20 cellular contexts compared by ENCODE assay signal in genomic region chr22:32643246-32643645, GRCh38.
DNase-seq lines count a peak whose midpoint lies in the region; ATAC-seq and TF ChIP-seq lines count a peak whose summit lies in the region.
"Had no signal": no experiment of that assay in that cellular context is flagged by ENCODE, and none has a peak within 500 bp of the region (broad histone marks: within the 10 kb centered on the region; RNA-seq: fewer than 3 reads in every experiment).

No MANE protein-coding gene starts in this region.

- dilution Hi-C loops in mammary epithelial cell (cut with HindIII; ENCODE audit: low sequenced_read_pairs) = no loop called here

- H3K4me1 ChIP-seq in breast epithelium = no peaks in the 10 kb centered on the region
- H3K4me1 ChIP-seq in mammary epithelial cell (ENCODE audit: insufficient read depth, low read length) = peaks cover 14% of the 10 kb centered on the region
- no peaks in the 10 kb centered on the region for H3K4me1 ChIP-seq in mesendoderm (ENCODE audit: control insufficient read depth, low read depth, low read length)
- H3K4me1 ChIP-seq in aorta (ENCODE audit: control insufficient read depth in 1 of 2, insufficient read depth in 2 of 2, low read length in 2 of 2) = no peaks in the 10 kb centered on the region
- H3K4me1 ChIP-seq in smooth muscle cell (ENCODE audit: low read depth) = peaks cover 6% of the 10 kb centered on the region
- H3K4me1 ChIP-seq: Peyer's patch had no signal

- TF ChIP-seq POLR2A in breast epithelium (IDR thresholded peaks at IDR 0.05) = no peak

- H3K4me2 ChIP-seq in mammary epithelial cell (ENCODE audit: insufficient read depth, low read depth, low read length) (no peak overlapping the region), mesendoderm (ENCODE audit: low read length) (no peak overlapping the region), smooth muscle cell (no peak overlapping the region)
- H3K4me2 ChIP-seq: SK-N-SH had no signal

- DNase-seq in breast epithelium (ENCODE audit: low spot score in 2 of 2) (no peak), mammary epithelial cell (no peak), RWPE1 (ENCODE audit: low spot score) (no peak), mesendoderm (peak; percentile 94), aorta (no peak), NCI-H146 treated with DMSO at 0.1 percent for 48 hours (lab: John Stamatoyannopoulos, UW; ENCODE audit: unreplicated experiment) (no peak), smooth muscle cell (lab: John Stamatoyannopoulos, UW; ENCODE audit: unreplicated experiment) (no peak)
- DNase-seq: GM23248, H7, KBM-7, MG63, NCI-H1105 treated with DMSO at 0.1 percent for 48 hours, NCI-H1694, NCI-H2029 treated with DMSO at 0.1 percent for 48 hours, NCI-H2171, NCI-H226, NCI-H510A, NCI-H69, Peyer's patch, SK-N-SH had no signal

- in situ Hi-C loops in mammary epithelial cell (cut with MboI; ENCODE audit: low sequenced_read_pairs in 2 of 2) = no loop called here

- no peak overlapping the region for H2BK5ac ChIP-seq in mesendoderm (ENCODE audit: low read length)

- H3K9me3 ChIP-seq in breast epithelium = peaks cover 0 to 9% of the 10 kb centered on the region in 2 donors
- H3K9me3 ChIP-seq in mammary epithelial cell (replicated peaks; ENCODE audit: insufficient read depth, low read length) = no peaks in the 10 kb centered on the region
- no peaks in the 10 kb centered on the region for H3K9me3 ChIP-seq in aorta (ENCODE audit: control insufficient read depth, low read length)
- no peaks in the 10 kb centered on the region for H3K9me3 ChIP-seq in smooth muscle cell (replicated peaks; ENCODE audit: low read depth)
- H3K9me3 ChIP-seq: MG63, Peyer's patch, SK-N-SH had no signal

- H2AK5ac ChIP-seq in mesendoderm (ENCODE audit: low read length) = no peak overlapping the region

- POLR2A ChIA-PET in RWPE1 (lab: Yijun Ruan, JAX; ENCODE audit: low non-redundant PET) = no interaction called here

- no peak overlapping the region for H3K4ac ChIP-seq in mesendoderm (ENCODE audit: low read depth, low read length)

- no peaks in the 10 kb centered on the region for H3K36me3 ChIP-seq in breast epithelium
- no peaks in the 10 kb centered on the region for H3K36me3 ChIP-seq in mammary epithelial cell (ENCODE audit: insufficient read depth, low read length)
- H3K36me3 ChIP-seq in mesendoderm (ENCODE audit: control insufficient read depth, insufficient read depth, low read length) = no peaks in the 10 kb centered on the region
- H3K36me3 ChIP-seq in aorta (ENCODE audit: control insufficient read depth in 1 of 2, insufficient read depth in 2 of 2, low read length in 1 of 2) = no peaks in the 10 kb centered on the region
- H3K36me3 ChIP-seq in smooth muscle cell (ENCODE audit: low read depth) = no peaks in the 10 kb centered on the region
- H3K36me3 ChIP-seq: MG63, Peyer's patch had no signal

- H3K27me3 ChIP-seq in breast epithelium = no peaks in the 10 kb centered on the region
- no peaks in the 10 kb centered on the region for H3K27me3 ChIP-seq in mammary epithelial cell (ENCODE audit: insufficient read depth, low read length)
- peaks cover 4% of the 10 kb centered on the region for H3K27me3 ChIP-seq in mesendoderm (ENCODE audit: insufficient read depth, low read length, poor library complexity)
- H3K27me3 ChIP-seq in aorta (ENCODE audit: control insufficient read depth in 1 of 2, insufficient read depth in 2 of 2, low read length in 1 of 2) = no peaks in the 10 kb centered on the region
- H3K27me3 ChIP-seq in smooth muscle cell (ENCODE audit: low read depth) = no peaks in the 10 kb centered on the region
- H3K27me3 ChIP-seq: MG63, Peyer's patch had no signal

- H4K20me1 ChIP-seq in mammary epithelial cell (ENCODE audit: insufficient read depth, low read length) = no peaks in the 10 kb centered on the region
- H4K20me1 ChIP-seq in smooth muscle cell (ENCODE audit: low read depth) = no peaks in the 10 kb centered on the region

- intact Hi-C loops in breast epithelium (cut with DNase I; ENCODE audit: low total_unique reads) = no loop called here
- intact Hi-C loops in mammary epithelial cell (cut with micrococcal nuclease) = no loop called here
- intact Hi-C loops in aorta (cut with DNase I) = loop anchor here in 1 of 2 donors (10.0 kb wide), 1 partner anchor 108 kb away; no protein-coding TSS in a partner anchor

- H3K23ac ChIP-seq in mesendoderm (ENCODE audit: low read length) = no peak overlapping the region

- H3K4me3 ChIP-seq in breast epithelium (no peak overlapping the region), mammary epithelial cell (replicated peaks in 1 of 3; ENCODE audit: insufficient read depth in 1 of 3, low read depth in 2 of 3, low read length in 3 of 3) (no peak overlapping the region), mesendoderm (ENCODE audit: low read length) (no peak overlapping the region), aorta (ENCODE audit: low read length in 2 of 2) (no peak overlapping the region), smooth muscle cell (no peak overlapping the region)
- H3K4me3 ChIP-seq: GM23248, MG63, Peyer's patch had no signal

- no peaks in the 10 kb centered on the region for H3K79me2 ChIP-seq in mammary epithelial cell (ENCODE audit: insufficient read depth, low read length)
- no peaks in the 10 kb centered on the region for H3K79me2 ChIP-seq in mesendoderm (ENCODE audit: control insufficient read depth, insufficient read depth, low read length)
- no peaks in the 10 kb centered on the region for H3K79me2 ChIP-seq in smooth muscle cell (ENCODE audit: low read depth)

- BruUV-seq in mammary epithelial cell (replicated peaks; lab: Mats Ljungman, UMichigan) = no TSS peak

- no peak overlapping the region for H3K18ac ChIP-seq in mesendoderm (ENCODE audit: low read length)

- no peak overlapping the region for H2BK15ac ChIP-seq in mesendoderm (replicated peaks; ENCODE audit: low read depth)

- no peak overlapping the region for H3K56ac ChIP-seq in mesendoderm (ENCODE audit: low read length)

- H3K9ac ChIP-seq in mammary epithelial cell (ENCODE audit: insufficient read depth, low read length) = no peak overlapping the region
- H3K9ac ChIP-seq in mesendoderm (ENCODE audit: low read length) = no peak overlapping the region
- H3K9ac ChIP-seq in smooth muscle cell (ENCODE audit: low read depth) = no peak overlapping the region
- H3K9ac ChIP-seq: GM23248, SK-N-SH had no signal

- H3F3A ChIP-seq in smooth muscle cell (ENCODE audit: low read depth) = peaks cover 3% of the 10 kb centered on the region

- H4K8ac ChIP-seq in mesendoderm (ENCODE audit: low read depth, low read length) = no peak overlapping the region

- CTCF ChIA-PET in mammary epithelial cell (lab: Charles Lee; ENCODE audit: low non-redundant PET) = no interaction called here
- CTCF ChIA-PET in RWPE1 (lab: Yijun Ruan, JAX) = no interaction called here

- H4K5ac ChIP-seq in mesendoderm (ENCODE audit: low read length) = no peak overlapping the region

- H2AFZ ChIP-seq in mammary epithelial cell (ENCODE audit: low read depth, low read length) = no peak overlapping the region
- no peak overlapping the region for H2AFZ ChIP-seq in smooth muscle cell (ENCODE audit: low read depth)
- H2AFZ ChIP-seq: GM23248 had no signal

- H2BK120ac ChIP-seq in mesendoderm (ENCODE audit: low read depth, low read length) = no peak overlapping the region

- WGBS in mammary epithelial cell (ENCODE audit: low coverage, missing lambda C conversion rate) = 73% methylated on average over 6 of the region's 6 CpGs
- WGBS in mesendoderm (ENCODE audit: extremely low coverage, insufficient coverage, low lambda C conversion rate) = no CpG with 5 or more reads among the region's 6 CpGs
- 72 to 82% methylated on average over 5 to 6 of the region's 6 CpGs for WGBS in aorta, 2 donors
- WGBS in smooth muscle cell (ENCODE audit: low lambda C conversion rate) = 76% methylated on average over 6 of the region's 6 CpGs

- TF ChIP-seq CTCF in breast epithelium (IDR thresholded peaks at IDR 0.05) = no peak
- TF ChIP-seq CTCF in mammary epithelial cell (conservative IDR thresholded peaks at IDR 0.05 in 1 of 2, IDR thresholded peaks at IDR 0.05 in 1 of 2; ENCODE audit: extremely low read depth in 1 of 2, insufficient read depth in 1 of 2, low read depth in 1 of 2, low read length in 2 of 2) = no peak
- TF ChIP-seq CTCF in RWPE1 (conservative IDR thresholded peaks at IDR 0.05; ENCODE audit: low read depth) = no peak
- no peak for TF ChIP-seq CTCF in smooth muscle cell (IDR thresholded peaks at IDR 0.05; ENCODE audit: borderline replicate concordance, insufficient read depth, poor library complexity, severe bottlenecking)

- no peak for ATAC-seq in aorta (ENCODE audit: low FRiP score)

- no peaks in the 10 kb centered on the region for H3K79me1 ChIP-seq in mesendoderm (ENCODE audit: low read length)

- peak overlapping the region; percentile 7 to 88 for H3K27ac ChIP-seq in breast epithelium
- H3K27ac ChIP-seq in mammary epithelial cell (ENCODE audit: insufficient read depth, low read depth, low read length) = no peak overlapping the region
- peak overlapping the region; percentile 98 for H3K27ac ChIP-seq in RWPE1
- no peak overlapping the region for H3K27ac ChIP-seq in mesendoderm (ENCODE audit: low read depth, low read length)
- no peak overlapping the region for H3K27ac ChIP-seq in aorta (ENCODE audit: low read depth in 1 of 2, low read length in 2 of 2)
- no peak overlapping the region for H3K27ac ChIP-seq in smooth muscle cell (ENCODE audit: low read depth)
- H3K27ac ChIP-seq: GM23248 had no signal

Comparison
In these comparisons a context has a peak if more than half of its experiments do, and no peak if none do; other contexts are left out.
1. H3K27ac ChIP-seq: peak in breast epithelium (2 of 2) and RWPE1 (single experiment); none in mammary epithelial cell (single experiment), mesendoderm (single experiment), aorta (0 of 2) and smooth muscle cell (single experiment).